8 cellular contexts compared by ENCODE assay signal in the genomic region with DNA sequence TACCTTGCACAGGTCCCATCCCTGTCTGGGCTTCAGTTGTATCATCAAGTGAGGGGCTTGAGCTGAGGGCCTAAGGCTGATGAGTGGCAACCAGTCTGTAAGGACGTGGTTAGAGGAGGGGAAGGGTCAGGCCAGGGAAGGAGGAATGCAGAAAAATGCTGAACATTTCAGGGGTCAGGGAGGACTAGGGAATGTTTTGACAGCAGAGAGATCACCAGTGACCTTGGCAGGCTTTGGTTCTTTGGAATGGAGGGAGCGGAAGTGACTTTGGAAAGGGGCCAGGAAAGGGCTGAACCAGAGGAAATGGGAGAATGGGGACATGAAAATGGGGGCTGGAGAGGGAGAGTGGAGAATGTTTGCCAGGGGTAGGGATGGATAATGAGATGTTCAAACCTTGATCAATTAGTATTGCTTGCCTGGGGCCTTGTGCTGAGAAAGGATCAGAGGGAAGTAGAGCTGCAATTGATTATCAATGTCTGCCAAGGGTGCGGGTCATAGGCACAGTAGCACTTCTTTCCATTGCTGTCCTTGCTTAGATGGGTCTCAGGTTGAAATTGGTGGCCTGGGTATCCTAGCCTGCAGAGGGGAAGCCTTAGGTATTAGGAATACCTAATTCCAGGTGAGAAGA. TPM values are rescaled to one million over a fixed set of nuclear protein-coding genes. Genes with fewer than 3 reads are reported as not detected.
A peak's percentile ranks its signal among the peaks of the same experiment; 100 is the strongest.
DNase-seq lines count a peak whose midpoint lies in the region; ATAC-seq and TF ChIP-seq lines count a peak whose summit lies in the region.

No MANE protein-coding gene starts in this region.

- H3K27ac Mint-ChIP-seq in CD8-positive, alpha-beta T cell = peak overlapping the region; percentile 96
- H3K27ac Mint-ChIP-seq in neural crest cell (ENCODE audit: unreplicated experiment) = peak overlapping the region; percentile 57

- peaks cover 97% of the 10 kb centered on the region for H3K4me1 Mint-ChIP-seq in CD8-positive, alpha-beta T cell (ENCODE audit: low read depth)
- peaks cover 34% of the 10 kb centered on the region for H3K4me1 Mint-ChIP-seq in neural crest cell

- H3K27me3 ChIP-seq in CD8-positive, alpha-beta T cell (ENCODE audit: insufficient read depth, low read length) = no peaks in the 10 kb centered on the region
- no peaks in the 10 kb centered on the region for H3K27me3 ChIP-seq in Panc1 (ENCODE audit: control insufficient read depth, insufficient read depth, low read length)

- H3K9me3 ChIP-seq in CD8-positive, alpha-beta T cell (ENCODE audit: low read length) = no peaks in the 10 kb centered on the region
- H3K9me3 ChIP-seq in Panc1 (ENCODE audit: control insufficient read depth, insufficient read depth, low read depth, low read length) = no peaks in the 10 kb centered on the region

- H3K4me3 ChIP-seq in CD8-positive, alpha-beta T cell (ENCODE audit: low read depth, low read length) = no peak overlapping the region
- no peak overlapping the region for H3K4me3 ChIP-seq in Panc1 (ENCODE audit: low read depth in 2 of 2, low read length in 2 of 2)

- in situ Hi-C loops in Panc1 (cut with HindIII; ENCODE audit: low pct_unique_long_range_greater_than_20kb, low sequenced_read_pairs) = no loop called here
- in situ Hi-C loops in KBM-7 (cut with MboI; ENCODE audit: low pct_unique_long_range_greater_than_20kb, low sequenced_read_pairs) = no loop called here

- no peak for ATAC-seq in CD8-positive, alpha-beta T cell
- ATAC-seq in Panc1 (no peak), HG03025 (IDR thresholded peaks at IDR 0.05; ENCODE audit: low FRiP score, unreplicated experiment) (no peak)

- POLR2A ChIA-PET in CD8-positive, alpha-beta T cell (lab: Charles Lee) = interaction anchor here (2.9 to 11.8 kb wide), 2 partner anchors 13 to 19 kb away, joined by 17 to 121 read pairs; no protein-coding TSS in a partner anchor
- POLR2A ChIA-PET in Panc1 (lab: Charles Lee) = no interaction called here

- no peak for DNase-seq in CD8-positive, alpha-beta T cell
- no peak for DNase-seq in Panc1 (ENCODE audit: low read depth, low spot score)
- DNase-seq in fibroblast of gingiva (ENCODE audit: low read depth) = peak; percentile 30
- no peak for DNase-seq in neural crest cell (ENCODE audit: low read depth, low spot score)
- DNase-seq in NCI-H82 treated with DMSO at 0.1 percent for 48 hours (lab: John Stamatoyannopoulos, UW; ENCODE audit: unreplicated experiment) = no peak
- no peak for DNase-seq in NCI-H146 (lab: John Stamatoyannopoulos, UW)
- no peak for DNase-seq in KBM-7

- H3K9me3 Mint-ChIP-seq in CD8-positive, alpha-beta T cell = no peaks in the 10 kb centered on the region
- H3K9me3 Mint-ChIP-seq in neural crest cell = no peaks in the 10 kb centered on the region

- H3K4me1 ChIP-seq in CD8-positive, alpha-beta T cell (ENCODE audit: insufficient read depth, low read length) = peaks cover 96% of the 10 kb centered on the region
- H3K4me1 ChIP-seq in Panc1 (ENCODE audit: control insufficient read depth, insufficient read depth, low read length) = 0 out of 2 replicates have a peak, but pooled peaks cover 6% of the 10 kb centered on the region

- H3K27me3 Mint-ChIP-seq in CD8-positive, alpha-beta T cell (ENCODE audit: low read depth) = no peaks in the 10 kb centered on the region
- no peaks in the 10 kb centered on the region for H3K27me3 Mint-ChIP-seq in neural crest cell (ENCODE audit: low read depth)

- BruUV-seq in Panc1 (replicated peaks; lab: Mats Ljungman, UMichigan) = TSS peak; percentile 52

- H3K36me3 Mint-ChIP-seq in CD8-positive, alpha-beta T cell = peaks cover 32% of the 10 kb centered on the region
- no peaks in the 10 kb centered on the region for H3K36me3 Mint-ChIP-seq in neural crest cell (ENCODE audit: low read depth)

- CTCF ChIA-PET in CD8-positive, alpha-beta T cell (lab: Charles Lee) = interaction anchor here (1.3 to 12.0 kb wide), 5 partner anchors 14 to 260 kb away, joined by 5 to 106 read pairs (median 13); no protein-coding TSS in a partner anchor
- CTCF ChIA-PET in Panc1 (lab: Charles Lee) = interaction anchor here (0.7 kb wide), 1 partner anchor 37 kb away, joined by 4 read pairs; no protein-coding TSS in a partner anchor

- no peak for TF ChIP-seq CTCF in CD8-positive, alpha-beta T cell (IDR thresholded peaks at IDR 0.05)
- TF ChIP-seq CTCF in Panc1 (IDR thresholded peaks at IDR 0.05) (no peak), neural crest cell (conservative IDR thresholded peaks at IDR 0.05) (no peak)

- intact Hi-C loops in CD8-positive, alpha-beta T cell (cut with DNase I, micrococcal nuclease) = loop anchor here in 1 of 2 experiments (1.0 kb wide), 1 partner anchor 11 kb away; no protein-coding TSS in a partner anchor
- intact Hi-C loops in Panc1 (cut with micrococcal nuclease; ENCODE audit: unreplicated experiment) = no loop called here

- peaks cover 6% of the 10 kb centered on the region for H3K36me3 ChIP-seq in CD8-positive, alpha-beta T cell (ENCODE audit: insufficient read depth, low read length)
- no peaks in the 10 kb centered on the region for H3K36me3 ChIP-seq in Panc1 (ENCODE audit: control insufficient read depth, insufficient read depth, low read length)

- H3K27ac ChIP-seq in CD8-positive, alpha-beta T cell (ENCODE audit: low read depth, low read length) = peak overlapping the region; percentile 57
- H3K27ac ChIP-seq in Panc1 (ENCODE audit: low read length) = no peak overlapping the region

- H3K4me3 Mint-ChIP-seq in CD8-positive, alpha-beta T cell = peak overlapping the region; percentile 77
- H3K4me3 Mint-ChIP-seq in neural crest cell = peak overlapping the region; percentile 32

RNA-seq across cellular contexts. Expression of a gene that starts 7.4 kb away (rescaled TPM):
- 10 to 100 TPM; 46.1 to 49.5 TPM for total RNA-seq in CD8-positive, alpha-beta T cell
- total RNA-seq in Panc1 (2021; ENCODE audit: unreplicated experiment) = 23.1 TPM
- 29.0 TPM for polyA plus RNA-seq in Panc1 (2012; ENCODE audit: insufficient read length)
- total RNA-seq in neural crest cell = 18.8 and 20.7 TPM in 2 replicates
